13 cellular contexts compared by ENCODE assay signal in genomic region chr10:95392711-95393164, GRCh38.
DNase-seq lines count a peak whose midpoint lies in the region; ATAC-seq and TF ChIP-seq lines count a peak whose summit lies in the region.
"Had no signal": no experiment of that assay in that cellular context is flagged by ENCODE, and none has a peak within 500 bp of the region (broad histone marks: within the 10 kb centered on the region; RNA-seq: fewer than 3 reads in every experiment).

No MANE protein-coding gene starts in this region.

- H3K9me3 ChIP-seq in heart left ventricle (no peaks in the 10 kb centered on the region), vagina (no peaks in the 10 kb centered on the region), left lung (no peaks in the 10 kb centered on the region)
- H3K9me3 ChIP-seq: A549, lower lobe of right lung had no signal

- 44 to 48% (median 47%) methylated on average over 6 of the region's 6 CpGs for WGBS in heart left ventricle, 4 donors

- peaks cover 4 to 99% (median 73%) of the 10 kb centered on the region in 12 donors for H3K4me1 ChIP-seq in heart left ventricle
- H3K4me1 ChIP-seq in vagina: peaks cover 48% of the 10 kb centered on the region
- H3K4me1 ChIP-seq in left lung: peaks cover 12 to 28% of the 10 kb centered on the region in 2 donors

- no peaks in the 10 kb centered on the region for H3K27me3 ChIP-seq in heart left ventricle
- no peaks in the 10 kb centered on the region for H3K27me3 ChIP-seq in dorsolateral prefrontal cortex
- H3K27me3 ChIP-seq in vagina: no peaks in the 10 kb centered on the region
- H3K27me3 ChIP-seq in left lung: no peaks in the 10 kb centered on the region

- no peak for TF ChIP-seq POLR2A in heart left ventricle (IDR thresholded peaks at IDR 0.05)
- TF ChIP-seq POLR2A in vagina (IDR thresholded peaks at IDR 0.05): no peak

- intact Hi-C loops in heart left ventricle (cut with DNase I): no loop called here
- intact Hi-C loops in Right ventricle myocardium inferior (cut with DNase I): loop anchor here (2.0 kb wide), 1 partner anchor 16 kb away; no protein-coding TSS in a partner anchor
- intact Hi-C loops in dorsolateral prefrontal cortex (cut with DNase I): no loop called here
- intact Hi-C loops in vagina (cut with DNase I): no loop called here
- intact Hi-C loops in left lung (cut with DNase I): no loop called here

- H3K36me3 ChIP-seq in heart left ventricle: peaks cover 3 to 97% (median 54%) of the 10 kb centered on the region in 9 donors
- peaks cover 0 to 1% of the 10 kb centered on the region in 2 donors for H3K36me3 ChIP-seq in vagina
- H3K36me3 ChIP-seq in left lung: peaks cover 0 to 18% of the 10 kb centered on the region in 2 donors

- H3K27ac ChIP-seq in heart left ventricle (peak overlapping the region in 9 of 12 donors; percentile 24 to 98 (median 61)), dorsolateral prefrontal cortex (peak overlapping the region in 55 of 59 donors; percentile 11 to 92 (median 75)), vagina (peak overlapping the region; percentile 0), left lung (no peak overlapping the region)
- H3K27ac ChIP-seq: A549, lower lobe of right lung had no signal

- DNase-seq in heart left ventricle (no peak), Right ventricle myocardium inferior (ENCODE audit: missing footprints) (no peak), dorsolateral prefrontal cortex (no peak), vagina (ENCODE audit: extremely low spot score in 2 of 2) (no peak), NCI-H1105 treated with DMSO at 0.1 percent for 48 hours (lab: John Stamatoyannopoulos, UW) (no peak), left lung (no peak)
- DNase-seq in activated T-cell treated with anti-CD3 and anti-CD28 coated beads, Interleukin-2, amount 50 U/mL, for 48 hours: no peak
- DNase-seq: activated naive CD4-positive, alpha-beta T cell treated with anti-CD3 and anti-CD28 coated beads, Interleukin-2, amount 50 U/mL, for 16 hours; GF-D8; lower lobe of right lung had no signal

- ATAC-seq in heart left ventricle (no peak), Right ventricle myocardium inferior (no peak), HG03342 (IDR thresholded peaks at IDR 0.05; ENCODE audit: unreplicated experiment) (peak; percentile 32), left lung (no peak)
- ATAC-seq: lower lobe of right lung had no signal

- H3K4me3 ChIP-seq in heart left ventricle (no peak overlapping the region), dorsolateral prefrontal cortex (no peak overlapping the region), vagina (no peak overlapping the region), left lung (no peak overlapping the region)
- H3K4me3 ChIP-seq: A549, lower lobe of right lung, smooth muscle cell had no signal

- TF ChIP-seq CTCF in heart left ventricle (IDR thresholded peaks at IDR 0.05): no peak
- no peak for TF ChIP-seq CTCF in dorsolateral prefrontal cortex (IDR thresholded peaks at IDR 0.05 in 54 of 56, conservative IDR thresholded peaks at IDR 0.05 in 2 of 56; ENCODE audit: low read depth in 1 of 56, partially characterized antibody in 56 of 56)
- no peak for TF ChIP-seq CTCF in vagina (IDR thresholded peaks at IDR 0.05)
- TF ChIP-seq CTCF in left lung (IDR thresholded peaks at IDR 0.05): no peak

Comparison
In these comparisons a context has a peak if more than half of its experiments do, and no peak if none do; other contexts are left out.
1. H3K27ac ChIP-seq: peak in heart left ventricle (9 of 12), dorsolateral prefrontal cortex (55 of 59) and vagina (single experiment); none in left lung (0 of 2).